In genomic region chr11:83070878-83071640, GRCh38 we compare ENCODE assay signal across 8 cellular contexts. TPM values are rescaled to one million over a fixed set of nuclear protein-coding genes. Genes with fewer than 3 reads are reported as not detected.
DNase-seq lines count a peak whose midpoint lies in the region; ATAC-seq and TF ChIP-seq lines count a peak whose summit lies in the region.

No MANE protein-coding gene starts in this region.

- TF ChIP-seq CTCF in PC-3 (conservative IDR thresholded peaks at IDR 0.05; ENCODE audit: low read depth, low read length) (no peak), chondrocyte (IDR thresholded peaks at IDR 0.05) (peak; percentile 12)

- peaks cover 32% of the 10 kb centered on the region for H3K4me1 Mint-ChIP-seq in chondrocyte (ENCODE audit: low read depth)

- peaks cover 38% of the 10 kb centered on the region for H3K4me1 ChIP-seq in PC-3 (ENCODE audit: insufficient read depth, low read length)

- no peaks in the 10 kb centered on the region for H3F3A ChIP-seq in PC-3 (ENCODE audit: low read length, unreplicated experiment)

- H3K4me3 Mint-ChIP-seq in chondrocyte (ENCODE audit: unreplicated experiment) = no peak overlapping the region

- DNase-seq in NCI-H82 (lab: John Stamatoyannopoulos, UW) (peak; percentile 70), NCI-H82 treated with DMSO at 0.1 percent for 48 hours (lab: John Stamatoyannopoulos, UW; ENCODE audit: unreplicated experiment) (no peak), PC-3 (no peak), chondrocyte (ENCODE audit: low spot score) (no peak), left colon (peak in 1 of 2 donors; percentile 52), GM19240 (ENCODE audit: insufficient read length, low spot score) (no peak)
- DNase-seq in stimulated activated CD8-positive, alpha-beta memory T cell treated with anti-CD3 and anti-CD28 coated beads, Interleukin-4, amount 100 ng/mL, for 24 hours (ENCODE audit: low read depth) = peak; percentile 17

- peak overlapping the region; percentile 78 for H2AFZ ChIP-seq in PC-3 (ENCODE audit: low read length)

- CTCF ChIA-PET in PC-3 (lab: Charles Lee) = interaction anchor here (0.8 to 1.2 kb wide), 2 partner anchors 19 to 144 kb away, joined by 3 to 4 read pairs; no protein-coding TSS in a partner anchor

- peak overlapping the region; percentile 86 for H3K4me3 ChIP-seq in PC-3 (ENCODE audit: low read length)

- no peaks in the 10 kb centered on the region for H3K9me3 Mint-ChIP-seq in chondrocyte (ENCODE audit: low read depth)

- no peaks in the 10 kb centered on the region for H4K20me1 ChIP-seq in PC-3 (ENCODE audit: low read length)

- H3K27ac Mint-ChIP-seq in chondrocyte (ENCODE audit: unreplicated experiment) = no peak overlapping the region

- H3K27ac ChIP-seq in PC-3 (ENCODE audit: low read length) = peak overlapping the region; percentile 58

- no peaks in the 10 kb centered on the region for H3K9me2 ChIP-seq in PC-3 (replicated peaks; ENCODE audit: low read length)

- peaks cover 5% of the 10 kb centered on the region; the same call in 1 of the 2 replicates for H3K36me3 ChIP-seq in PC-3 (ENCODE audit: low read depth, low read length)

- BruUV-seq in PC-3 (replicated peaks; lab: Mats Ljungman, UMichigan) = TSS peak; percentile 62

- no peaks in the 10 kb centered on the region for H3K9me3 ChIP-seq in PC-3 (ENCODE audit: low read length)

- H3K4me2 ChIP-seq in PC-3 (ENCODE audit: low read length) = peak overlapping the region; percentile 93

- POLR2A ChIA-PET in PC-3 (lab: Charles Lee; ENCODE audit: unreplicated experiment) = interaction anchor here (0.6 to 1.7 kb wide), 5 partner anchors 19 to 140 kb away, joined by 3 to 15 read pairs (median 4); no protein-coding TSS in a partner anchor

- no peaks in the 10 kb centered on the region for H3K27me3 Mint-ChIP-seq in chondrocyte (ENCODE audit: low read depth)

- peak overlapping the region; percentile 51 for H3K9ac ChIP-seq in PC-3 (ENCODE audit: low read length)

- intact Hi-C loops in PC-3 (cut with micrococcal nuclease) (loop anchor here (1.0 to 5.0 kb wide), 8 partner anchors 19 to 165 kb away; no protein-coding TSS in a partner anchor), left colon (cut with DNase I, micrococcal nuclease) (loop anchor here in 1 of 2 donors (5.0 to 10.0 kb wide), 2 partner anchors 86 to 166 kb away; partner anchors contain the start of genes DDIAS, PCF11 and PRCP)

- no peaks in the 10 kb centered on the region for H3K27me3 ChIP-seq in PC-3 (ENCODE audit: low read length)

- ATAC-seq in PC-3 = peak; percentile 8
- peak; percentile 3 for ATAC-seq in left colon
- ATAC-seq in GM21737 (IDR thresholded peaks at IDR 0.05; ENCODE audit: unreplicated experiment) = no peak

- peaks cover 78% of the 10 kb centered on the region for H3K79me2 ChIP-seq in PC-3 (ENCODE audit: low read length)

- H3K36me3 Mint-ChIP-seq in chondrocyte (ENCODE audit: low read depth) = peaks cover 6% of the 10 kb centered on the region

RNA-seq across cellular contexts. Expression of gene RAB30, which starts 0.6 kb away (rescaled TPM):
- 6.6 and 8.2 TPM in 2 replicates for total RNA-seq in PC-3 (2014; rRNA removed)
- 52.6 to 55.2 TPM (median 54.0 TPM) in 3 replicates for total RNA-seq in chondrocyte
- 10 to 100 TPM in 1 of 2 donors, 1 to 10 TPM in 1; 5.9 to 24.3 TPM for total RNA-seq in left colon

Comparison
In these comparisons a context has a peak if more than half of its experiments do, and no peak if none do; other contexts are left out.
1. DNase-seq: peak in NCI-H82 (single experiment) and stimulated activated CD8-positive, alpha-beta memory T cell treated with anti-CD3 and anti-CD28 coated beads, Interleukin-4, amount 100 ng/mL, for 24 hours (single experiment); none in NCI-H82 treated with DMSO at 0.1 percent for 48 hours (single experiment), PC-3 (single experiment), chondrocyte (single experiment) and GM19240 (single experiment).